In genomic region chr13:24270639-24271131, GRCh38 we compare ENCODE assay signal across 8 cellular contexts. TPM values are rescaled to one million over a fixed set of nuclear protein-coding genes. Genes with fewer than 3 reads are reported as not detected.
DNase-seq lines count a peak whose midpoint lies in the region; ATAC-seq and TF ChIP-seq lines count a peak whose summit lies in the region.

No MANE protein-coding gene starts in this region.

- no peak overlapping the region for H3K27ac ChIP-seq in brain microvascular endothelial cell

- peaks cover 70% of the 10 kb centered on the region for H3K4me1 Mint-ChIP-seq in T-helper 17 cell

- no peaks in the 10 kb centered on the region for H3K27me3 Mint-ChIP-seq in T-helper 17 cell

- H3K36me3 Mint-ChIP-seq in T-helper 17 cell (ENCODE audit: low read depth): peaks cover 5% of the 10 kb centered on the region

- H3K27ac Mint-ChIP-seq in T-helper 17 cell: peak overlapping the region; percentile 92

- ATAC-seq in GM19025 (IDR thresholded peaks at IDR 0.05; ENCODE audit: low read depth, unreplicated experiment) (peak; percentile 33), HG03139 (IDR thresholded peaks at IDR 0.05; ENCODE audit: unreplicated experiment) (peak; percentile 47), T-helper 17 cell (peak; percentile 35)

- no peaks in the 10 kb centered on the region for H3K27me3 ChIP-seq in brain microvascular endothelial cell (replicated peaks)

- no peaks in the 10 kb centered on the region for H3K36me3 ChIP-seq in brain microvascular endothelial cell (replicated peaks)

- TF ChIP-seq CTCF in brain microvascular endothelial cell (IDR thresholded peaks at IDR 0.05; ENCODE audit: low read depth, low read length, missing control alignments): peak; percentile 16

- peak overlapping the region; percentile 53 for H3K4me3 ChIP-seq in brain microvascular endothelial cell (ENCODE audit: low read depth, low read length)

- DNase-seq in AG08395 (ENCODE audit: low spot score) (peak; percentile 72), T-helper 17 cell (peak; percentile 40 to 51 (median 42)), brain microvascular endothelial cell (peak; percentile 49), kidney tubule cell (ENCODE audit: low spot score) (peak; percentile 71), Kasumi-1 (lab: John Stamatoyannopoulos, UW) (no peak)
- peak; percentile 57 to 62 for DNase-seq in stimulated activated CD4-positive, alpha-beta T cell treated with anti-CD3 and anti-CD28 coated beads, Interleukin-2, amount 100 ng/mL, for 24 hours

- H3K9me3 ChIP-seq in T-helper 17 cell (ENCODE audit: control insufficient read depth, low read length, poor library complexity, severe bottlenecking): no peaks in the 10 kb centered on the region

- peak overlapping the region; percentile 77 for H3K4me3 Mint-ChIP-seq in T-helper 17 cell

- in situ Hi-C loops in brain microvascular endothelial cell (cut with HindIII; ENCODE audit: low pct_ligation_motif_present, low sequenced_read_pairs): no loop called here

RNA-seq across cellular contexts. Expression of gene C1QTNF9, which starts 38.7 kb away (rescaled TPM):
- not detected for total RNA-seq in T-helper 17 cell

Comparison
In these comparisons a context has a peak if more than half of its experiments do, and no peak if none do; other contexts are left out.
1. DNase-seq: peak in AG08395 (single experiment), T-helper 17 cell (3 of 3), brain microvascular endothelial cell (single experiment), kidney tubule cell (single experiment) and stimulated activated CD4-positive, alpha-beta T cell treated with anti-CD3 and anti-CD28 coated beads, Interleukin-2, amount 100 ng/mL, for 24 hours (2 of 2); none in Kasumi-1 (0 of 2).
2. Peak in every context shown above with its lines, with median percentiles within 50 percentile points of each other: ATAC-seq.